1 cellular context compared by ENCODE assay signal in genomic region chr12:123387508-123388217, GRCh38.
TF ChIP-seq lines count a peak whose summit lies in the region.

No MANE protein-coding gene starts in this region.

TF ChIP-seq in K562, 482 proteins besides CTCF, POLR2A, EP300 and RAD21 (continued from another document and continues in another):
- TF ChIP-seq NCOR1 (IDR thresholded peaks at IDR 0.05) (peak; percentile 84), CREB3L1 (IDR thresholded peaks at IDR 0.05; ENCODE audit: borderline replicate concordance, low read depth) (peak; percentile 50; the same call in 1 of the 2 replicates), OTX1 (CRISPR knock-in tag; IDR thresholded peaks at IDR 0.05) (no peak), TAL1 (IDR thresholded peaks at IDR 0.05) (peak; percentile 75), ARNT (IDR thresholded peaks at IDR 0.05) (peak in 1 of 2 experiments; percentile 44; a peak in 1 of 4 replicates), SMAD4 (CRISPR knock-in tag; conservative IDR thresholded peaks at IDR 0.05) (peak; percentile 8), ZNF324 (CRISPR knock-in tag; IDR thresholded peaks at IDR 0.05) (peak; percentile 9; the same call in 1 of the 2 replicates), ELF4 (CRISPR knock-in tag; IDR thresholded peaks at IDR 0.05) (peak; percentile 68; the same call in 1 of the 2 replicates), PHF21A (IDR thresholded peaks at IDR 0.05; ENCODE audit: borderline replicate concordance, low read depth) (peak; percentile 40; the same call in 1 of the 2 replicates), BRD9 (IDR thresholded peaks at IDR 0.05; ENCODE audit: low read depth, partially characterized antibody) (peak; percentile 24), RHOXF2B (CRISPR knock-in tag; conservative IDR thresholded peaks at IDR 0.05) (peak; percentile 36; the same call in 1 of the 2 replicates), ZNF316 (IDR thresholded peaks at IDR 0.05) (peak; percentile 85), TAF9B (IDR thresholded peaks at IDR 0.05; ENCODE audit: partially characterized antibody) (no peak), ZNF609 (CRISPR knock-in tag; IDR thresholded peaks at IDR 0.05; ENCODE audit: borderline replicate concordance) (peak; percentile 84; the same call in 1 of the 2 replicates), ZBTB40 (IDR thresholded peaks at IDR 0.05) (0 out of 2 replicates have a peak, but pooled peaks have one; percentile 17), ZBTB40 (CRISPR knock-in tag; IDR thresholded peaks at IDR 0.05) (no peak), ATF3 (IDR thresholded peaks at IDR 0.05) (0 out of 2 replicates have a peak, but pooled peaks have one; percentile 7), ATF3 (CRISPR knock-in tag; conservative IDR thresholded peaks at IDR 0.05) (peak; percentile 77; the same call in 1 of the 2 replicates), NFIC (IDR thresholded peaks at IDR 0.05) (no peak; the same call in 1 of the 2 replicates), ZMIZ1 (IDR thresholded peaks at IDR 0.05; ENCODE audit: low read depth in 2 of 2, low read length in 2 of 2) (0 out of 4 replicates have a peak, but pooled peaks of 1 of the 2 experiments have one; percentile 74), MAFG (tag; conservative IDR thresholded peaks at IDR 0.05) (peak; percentile 82), TAF7 (tag; IDR thresholded peaks at IDR 0.05) (no peak), PBX2 (CRISPR knock-in tag; IDR thresholded peaks at IDR 0.05; ENCODE audit: low read depth) (no peak), PBX2 (tag; conservative IDR thresholded peaks at IDR 0.05; ENCODE audit: low read depth) (peak; percentile 81), YY1 (IDR thresholded peaks at IDR 0.05; ENCODE audit: borderline replicate concordance in 1 of 3, control insufficient read depth in 1 of 3, extremely low read depth in 1 of 3, insufficient read depth in 3 of 3, insufficient read length in 1 of 3, insufficient replicate concordance in 2 of 3, low read depth in 1 of 3, low read length in 2 of 3) (peak in 1 of 3 experiments; percentile 16), SRF (CRISPR knock-in tag; IDR thresholded peaks at IDR 0.05) (0 out of 4 replicates have a peak, but pooled peaks of 1 of the 2 experiments have one; percentile 17), GABPB1 (CRISPR knock-in tag; IDR thresholded peaks at IDR 0.05) (no peak), BACH1 (tag; IDR thresholded peaks at IDR 0.05) (no peak), ZNF766 (CRISPR knock-in tag; conservative IDR thresholded peaks at IDR 0.05) (no peak; the same call in 1 of the 2 replicates), TBL1XR1 (IDR thresholded peaks at IDR 0.05; ENCODE audit: low read length in 2 of 2) (peak; percentile 56 to 78; a peak in 2 of 4 replicates), POLR2AphosphoS5 (IDR thresholded peaks at IDR 0.05; ENCODE audit: control insufficient read depth, insufficient read depth, low read depth, low read length) (peak; percentile 67; the same call in 1 of the 2 replicates), POLR2B (IDR thresholded peaks at IDR 0.05; ENCODE audit: low read depth, partially characterized antibody) (peak; percentile 26), MXI1 (IDR thresholded peaks at IDR 0.05; ENCODE audit: low read depth, low read length) (0 out of 2 replicates have a peak, but pooled peaks have one; percentile 26), ZBTB8A (IDR thresholded peaks at IDR 0.05; ENCODE audit: partially characterized antibody) (no peak), MBD2 (IDR thresholded peaks at IDR 0.05; ENCODE audit: borderline replicate concordance, low read depth) (peak; percentile 64; the same call in 1 of the 2 replicates), TCF3 (CRISPR knock-in tag; IDR thresholded peaks at IDR 0.05) (peak; percentile 80), FOXK2 (conservative IDR thresholded peaks at IDR 0.05 in 1 of 2, IDR thresholded peaks at IDR 0.05 in 1 of 2; ENCODE audit: low read depth in 2 of 2) (peak in 1 of 2 experiments; percentile 27; a peak in 2 of 4 replicates)
